ENCODE assay signal across 1 cellular context in genomic region chr4:47926667-47927258, GRCh38.
A peak's percentile ranks its signal among the peaks of the same experiment; 100 is the strongest.
TF ChIP-seq lines count a peak whose summit lies in the region.

No MANE protein-coding gene starts in this region.

TF ChIP-seq in H1, 55 proteins besides CTCF, POLR2A, EP300 and RAD21:
- TF ChIP-seq TEAD4 (IDR thresholded peaks at IDR 0.05; ENCODE audit: low read depth, low read length) (peak; percentile 72), ASH2L (IDR thresholded peaks at IDR 0.05; ENCODE audit: low read length) (peak; percentile 82), RBBP5 (IDR thresholded peaks at IDR 0.05; ENCODE audit: borderline replicate concordance, low read depth, low read length) (peak; percentile 82; the same call in 1 of the 2 replicates), TAF1 (IDR thresholded peaks at IDR 0.05; ENCODE audit: low read depth, low read length) (no peak), KDM4A (IDR thresholded peaks at IDR 0.05; ENCODE audit: low read depth, low read length, severe bottlenecking) (peak; percentile 35), CHD7 (IDR thresholded peaks at IDR 0.05; ENCODE audit: insufficient replicate concordance, low read length) (no peak)
